Comparison of ENCODE assay signal across 8 cellular contexts in genomic region chr4:182806259-182807252, GRCh38.
DNase-seq lines count a peak whose midpoint lies in the region; ATAC-seq, FAIRE-seq and TF ChIP-seq lines count a peak whose summit lies in the region.

No MANE protein-coding gene starts in this region.

- peak overlapping the region; percentile 13; the same call in 1 of the 3 replicates for H3K4me3 ChIP-seq in A549
- H3K4me3 ChIP-seq in lower lobe of right lung: peak overlapping the region; percentile 61

- intact Hi-C loops in lower lobe of right lung (cut with DNase I): no loop called here

- peak overlapping the region in 1 of 2 experiments; percentile 75; a peak in 2 of 6 replicates for H3K27ac ChIP-seq in A549
- peak overlapping the region; percentile 24 for H3K27ac ChIP-seq in lower lobe of right lung

- POLR2A ChIA-PET in A549 (lab: Yijun Ruan, JAX): interaction anchor here (0.6 kb wide), 1 partner anchor 313 kb away, joined by 3 read pairs; no protein-coding TSS in a partner anchor

- CTCF ChIA-PET in A549 (lab: Yijun Ruan, JAX): interaction anchor here (0.6 to 1.2 kb wide), 6 partner anchors 10 to 655 kb away, joined by 3 to 6 read pairs (median 3); no protein-coding TSS in a partner anchor

- H3K4me1 ChIP-seq in A549 (no peaks in the 10 kb centered on the region), lower lobe of right lung (peaks cover 4% of the 10 kb centered on the region)

- peak; percentile 94 to 97 for ATAC-seq in A549
- peak; percentile 40 for ATAC-seq in GM18499 (IDR thresholded peaks at IDR 0.05; ENCODE audit: insufficient read depth, unreplicated experiment)
- ATAC-seq in HG02938 (IDR thresholded peaks at IDR 0.05; ENCODE audit: unreplicated experiment): peak; percentile 73
- peak; percentile 84 to 91 for ATAC-seq in lower lobe of right lung

- H3K4me2 ChIP-seq in A549: peak overlapping the region; percentile 58

- TF ChIP-seq CTCF in A549 (IDR thresholded peaks at IDR 0.05) (peak; percentile 70), lower lobe of right lung (IDR thresholded peaks at IDR 0.05) (peak; percentile 86)

- H3K9me3 ChIP-seq in A549 (no peaks in the 10 kb centered on the region), lower lobe of right lung (no peaks in the 10 kb centered on the region)

- H3K36me3 ChIP-seq in lower lobe of right lung: no peaks in the 10 kb centered on the region

- no peak for FAIRE-seq in A549 (lab: Jason Lieb, UNC)

- peak; percentile 69 to 89 for TF ChIP-seq RAD21 in A549 (conservative IDR thresholded peaks at IDR 0.05 in 1 of 2, IDR thresholded peaks at IDR 0.05 in 1 of 2)

- TF ChIP-seq EP300 in A549 (IDR thresholded peaks at IDR 0.05): no peak

- DNase-seq in A549 (ENCODE audit: low read depth in 1 of 2, low spot score in 1 of 2) (peak; percentile 33 to 43), NCI-H345 (lab: John Stamatoyannopoulos, UW) (peak; percentile 80), ecto neural progenitor cell (ENCODE audit: low spot score) (peak; percentile 92), lower lobe of right lung (peak; percentile 84)
- peak; percentile 46 for DNase-seq in activated CD4-positive, alpha-beta T cell treated with anti-CD3 and anti-CD28 coated beads, Interleukin-2, amount 50 U/mL, for 24 hours (ENCODE audit: low read depth in 1 of 2, low spot score in 1 of 2)
- DNase-seq in stimulated activated CD4-positive, alpha-beta T cell treated with anti-CD3 and anti-CD28 coated beads, Interleukin-4, amount 100 ng/mL, for 48 hours (ENCODE audit: low read depth in 2 of 2): peak; percentile 56 to 69

- 32% methylated on average over 31 of the region's 68 CpGs for WGBS in A549 (ENCODE audit: missing lambda C conversion rate)

- H3K27me3 ChIP-seq in lower lobe of right lung (ENCODE audit: low read depth): peaks cover 11% of the 10 kb centered on the region

- TF ChIP-seq POLR2A in A549 (IDR thresholded peaks at IDR 0.05; ENCODE audit: low read length): no peak

TF ChIP-seq in A549, 52 proteins besides CTCF, POLR2A, EP300 and RAD21:
- TF ChIP-seq RCOR1 (IDR thresholded peaks at IDR 0.05; ENCODE audit: low read depth, low read length) (no peak), ZNF302 (CRISPR knock-in tag; IDR thresholded peaks at IDR 0.05) (no peak), NPAS2 (CRISPR knock-in tag; IDR thresholded peaks at IDR 0.05; ENCODE audit: borderline replicate concordance) (no peak), PHF8 (IDR thresholded peaks at IDR 0.05; ENCODE audit: borderline replicate concordance, low read depth) (no peak), SMC3 (IDR thresholded peaks at IDR 0.05) (peak; percentile 80), ESRRA (IDR thresholded peaks at IDR 0.05; ENCODE audit: borderline replicate concordance, low read length) (no peak)

Comparison
In these comparisons a context has a peak if more than half of its experiments do, and no peak if none do; other contexts are left out.
1. ATAC-seq: peak in every context shown above with its lines; median percentile 96 in A549; 88 in lower lobe of right lung; 73 in HG02938; 40 in GM18499.
2. DNase-seq: peak in every context shown above with its lines; median percentile 92 in ecto neural progenitor cell; 84 in lower lobe of right lung; 80 in NCI-H345; 62 in stimulated activated CD4-positive, alpha-beta T cell treated with anti-CD3 and anti-CD28 coated beads, Interleukin-4, amount 100 ng/mL, for 48 hours; 46 in activated CD4-positive, alpha-beta T cell treated with anti-CD3 and anti-CD28 coated beads, Interleukin-2, amount 50 U/mL, for 24 hours; 38 in A549.